ENCODE assay signal across 8 cellular contexts in genomic region chr11:18321991-18322711, GRCh38. TPM values are rescaled to one million over a fixed set of nuclear protein-coding genes. Genes with fewer than 3 reads are reported as not detected.
DNase-seq lines count a peak whose midpoint lies in the region; ATAC-seq and TF ChIP-seq lines count a peak whose summit lies in the region.

TSS of gene GTF2H1 (plus strand) at chr11:18322567. CDS start at chr11:18333075, 10,508 bp downstream.
TSS of gene HPS5 (minus strand) at chr11:18322140. CDS start at chr11:18317858, 4,282 bp downstream.

- H3K9me3 ChIP-seq in PC-9 (ENCODE audit: insufficient read depth, low read depth): no peaks in the 10 kb centered on the region
- H3K9me3 ChIP-seq in mucosa of stomach (ENCODE audit: control insufficient read depth, low read length): no peaks in the 10 kb centered on the region

- H3F3A ChIP-seq in PC-9 (ENCODE audit: insufficient read depth, low read depth): peaks cover 24% of the 10 kb centered on the region

- H3K79me2 ChIP-seq in PC-9 (ENCODE audit: low read depth): peaks cover 92% of the 10 kb centered on the region

- H3K4me3 Mint-ChIP-seq in activated T-cell treated with anti-CD3 and anti-CD28 coated beads, Interleukin-2, amount 50 U/mL, for 24 hours: peak within 1 kb of the TSS; percentile 98

- CTCF ChIA-PET in PC-9 (lab: Charles Lee): no interaction called here

- peak within 1 kb of the TSS; percentile 100 for H3K27ac Mint-ChIP-seq in activated T-cell treated with anti-CD3 and anti-CD28 coated beads, Interleukin-2, amount 50 U/mL, for 24 hours

- H3K4me3 ChIP-seq in Jurkat, Clone E6-1 (ENCODE audit: low read length): peak within 1 kb of the TSS; percentile 91
- H3K4me3 ChIP-seq in PC-9 (peak within 1 kb of the TSS; percentile 82), mucosa of stomach (ENCODE audit: low read length) (peak within 1 kb of the TSS; percentile 97)

- H3K27me3 ChIP-seq in PC-9 (ENCODE audit: insufficient read depth, low read depth) (no peaks in the 10 kb centered on the region), mucosa of stomach (ENCODE audit: control insufficient read depth, insufficient read depth, low read length) (no peaks in the 10 kb centered on the region)

- TF ChIP-seq CTCF in PC-9 (conservative IDR thresholded peaks at IDR 0.05): no peak

- H3K4me1 ChIP-seq in PC-9 (replicated peaks; ENCODE audit: insufficient read depth) (peaks cover 45% of the 10 kb centered on the region), mucosa of stomach (ENCODE audit: control insufficient read depth, insufficient read depth, low read length) (peaks cover 23% of the 10 kb centered on the region)

- intact Hi-C loops in PC-9 (cut with micrococcal nuclease; ENCODE audit: unreplicated experiment): loop anchor here (1.0 to 5.0 kb wide), 3 partner anchors 9 to 205 kb away; partner anchors contain the start of genes LDHA and TSG101

- H3K9ac ChIP-seq in mucosa of stomach (ENCODE audit: low read length): peak within 1 kb of the TSS; percentile 95

- DNase-seq in DMS153 (lab: John Stamatoyannopoulos, UW) (peak; percentile 96), PC-9 (peak; percentile 95 to 97), erythroblast (lab: John Stamatoyannopoulos, UW) (peak; percentile 98 to 99)
- DNase-seq in Jurkat, Clone E6-1 (ENCODE audit: low read depth, low spot score): peak; percentile 99
- peak; percentile 96 for DNase-seq in activated T-cell treated with anti-CD3 and anti-CD28 coated beads, Interleukin-2, amount 50 U/mL, for 24 hours
- peak; percentile 89 to 91 for DNase-seq in stimulated activated CD8-positive, alpha-beta memory T cell treated with anti-CD3 and anti-CD28 coated beads, Interleukin-7, amount 100 ng/mL, for 1 hour (ENCODE audit: low read depth in 2 of 2)

- ATAC-seq in GM21619 (IDR thresholded peaks at IDR 0.05; ENCODE audit: unreplicated experiment): peak; percentile 83

- POLR2A ChIA-PET in PC-9 (lab: Charles Lee; ENCODE audit: unreplicated experiment): interaction anchor here (0.6 to 1.1 kb wide), 4 partner anchors 9 to 193 kb away, joined by 3 to 11 read pairs (median 4); no protein-coding TSS in a partner anchor

- H3K9me2 ChIP-seq in PC-9 (ENCODE audit: insufficient read depth): no peaks in the 10 kb centered on the region

- H3K27ac ChIP-seq in PC-9: peak within 1 kb of the TSS; percentile 93

- H3K4me1 Mint-ChIP-seq in activated T-cell treated with anti-CD3 and anti-CD28 coated beads, Interleukin-2, amount 50 U/mL, for 24 hours (ENCODE audit: low read depth): peaks cover 72% of the 10 kb centered on the region

- no peaks in the 10 kb centered on the region for H3K9me3 Mint-ChIP-seq in activated T-cell treated with anti-CD3 and anti-CD28 coated beads, Interleukin-2, amount 50 U/mL, for 24 hours

- no peaks in the 10 kb centered on the region for H3K27me3 Mint-ChIP-seq in activated T-cell treated with anti-CD3 and anti-CD28 coated beads, Interleukin-2, amount 50 U/mL, for 24 hours

- H2AFZ ChIP-seq in PC-9: peak within 1 kb of the TSS; percentile 95

- BruUV-seq in PC-9 (replicated peaks; lab: Mats Ljungman, UMichigan): no TSS peak

- H3K36me3 ChIP-seq in PC-9 (ENCODE audit: low read depth) (peaks cover 26% of the 10 kb centered on the region), mucosa of stomach (ENCODE audit: control insufficient read depth, insufficient read depth, low read length) (no peaks in the 10 kb centered on the region)

- peak within 1 kb of the TSS; percentile 85 for H3K4me2 ChIP-seq in PC-9

- H3K36me3 Mint-ChIP-seq in activated T-cell treated with anti-CD3 and anti-CD28 coated beads, Interleukin-2, amount 50 U/mL, for 24 hours (ENCODE audit: low read depth): peaks cover 74% of the 10 kb centered on the region

- TF ChIP-seq POLR2A in erythroblast (IDR thresholded peaks at IDR 0.05; ENCODE audit: low read length): peak; percentile 98

- H4K20me1 ChIP-seq in PC-9 (ENCODE audit: insufficient read depth): peaks cover 8% of the 10 kb centered on the region; the same call in 1 of the 2 replicates

RNA-seq across cellular contexts. Expression of gene GTF2H1, which starts in this region (rescaled TPM):
- 35.8 TPM for polyA plus RNA-seq in Jurkat, Clone E6-1 (2012; ENCODE audit: insufficient read depth, insufficient read length)
- 72.9 and 89.1 TPM in 2 replicates for total RNA-seq in PC-9 (2021)

RNA-seq across cellular contexts. Expression of gene HPS5, which starts in this region (rescaled TPM):
- 19.3 TPM for polyA plus RNA-seq in Jurkat, Clone E6-1 (2012; ENCODE audit: insufficient read depth, insufficient read length)
- total RNA-seq in PC-9 (2021): 35.2 and 39.2 TPM in 2 replicates

Comparison
In these comparisons a context has a peak if more than half of its experiments do, and no peak if none do; other contexts are left out.
1. Peak in every context shown above with its lines: DNase-seq, ATAC-seq, H3K4me3 ChIP-seq and H3K27ac ChIP-seq.